29 cellular contexts compared by ENCODE assay signal in genomic region chr15:58042006-58042405, GRCh38. TPM values are rescaled to one million over a fixed set of nuclear protein-coding genes. Genes with fewer than 3 reads are reported as not detected.
DNase-seq lines count a peak whose midpoint lies in the region; ATAC-seq, FAIRE-seq and TF ChIP-seq lines count a peak whose summit lies in the region.
"Had no signal": no experiment of that assay in that cellular context is flagged by ENCODE, and none has a peak within 500 bp of the region (broad histone marks: within the 10 kb centered on the region; RNA-seq: fewer than 3 reads in every experiment).

No MANE protein-coding gene starts in this region.

- TF ChIP-seq POLR2A in HepG2 (IDR thresholded peaks at IDR 0.05; ENCODE audit: insufficient read depth in 1 of 2, low read depth in 2 of 2, low read length in 2 of 2) (no peak), right lobe of liver (IDR thresholded peaks at IDR 0.05) (no peak)

- ATAC-seq in HepG2 = no peak
- ATAC-seq in right lobe of liver = no peak
- ATAC-seq in RWPE2 (ENCODE audit: low read depth) = no peak
- no peak for ATAC-seq in GM21825 (IDR thresholded peaks at IDR 0.05; ENCODE audit: unreplicated experiment)
- ATAC-seq: GM12878 had no signal

- H3K9me3 ChIP-seq in HepG2 (ENCODE audit: low read length) = no peaks in the 10 kb centered on the region
- H3K9me3 ChIP-seq in right lobe of liver = no peaks in the 10 kb centered on the region
- no peaks in the 10 kb centered on the region for H3K9me3 ChIP-seq in RWPE2 (ENCODE audit: severe bottlenecking)
- H3K9me3 ChIP-seq: BE2C, BLaER1 had no signal

- H3K27me3 ChIP-seq in HepG2 (ENCODE audit: control insufficient read depth in 1 of 2, insufficient read depth in 2 of 2, low read length in 2 of 2) (no peaks in the 10 kb centered on the region), right lobe of liver (no peaks in the 10 kb centered on the region), RWPE2 (ENCODE audit: insufficient read depth, poor library complexity, severe bottlenecking) (no peaks in the 10 kb centered on the region), bronchial epithelial cell (ENCODE audit: control insufficient read depth, insufficient read depth, low read length) (no peaks in the 10 kb centered on the region)
- H3K27me3 ChIP-seq: BLaER1 had no signal

- 3% methylated on average over 3 of the region's 3 CpGs for WGBS in HepG2 (ENCODE audit: low lambda C conversion rate)
- 54% methylated on average over 3 of the region's 3 CpGs for WGBS in right lobe of liver (ENCODE audit: insufficient coverage, low coverage, low lambda C conversion rate, missing lambda C conversion rate)

- H3K4me1 ChIP-seq in HepG2 (ENCODE audit: insufficient read depth, low read length) (no peaks in the 10 kb centered on the region), right lobe of liver (peaks cover 0 to 10% (median 0%) of the 10 kb centered on the region in 4 donors), RWPE2 (ENCODE audit: insufficient read depth, poor library complexity, severe bottlenecking) (peaks cover 46% of the 10 kb centered on the region)
- H3K4me1 ChIP-seq: BE2C had no signal

- DNase-seq in HepG2 (ENCODE audit: low spot score) (no peak), right lobe of liver (no peak), RWPE2 (ENCODE audit: low spot score) (no peak), bronchial epithelial cell (ENCODE audit: low read depth) (peak; percentile 59), NCI-H510A treated with DMSO at 0.1 percent for 48 hours (lab: John Stamatoyannopoulos, UW) (no peak), posterior vena cava (ENCODE audit: low spot score) (no peak)
- DNase-seq: 8988T; ACHN; BE2C; C1 segment of cervical spinal cord; CD4-positive, alpha-beta memory T cell; CD4-positive, CD25-positive, alpha-beta regulatory T cell; CD8-positive, alpha-beta memory T cell; COR-L47; DMS 273 treated with DMSO at 0.1 percent for 48 hours; DMS153; DMS53; DMS79; DND-41; EL; GDM1 had no signal

- no peak for TF ChIP-seq EP300 in HepG2 (IDR thresholded peaks at IDR 0.05; ENCODE audit: low read depth in 2 of 2, low read length in 2 of 2)
- no peak for TF ChIP-seq EP300 in HepG2 (CRISPR knock-in tag; IDR thresholded peaks at IDR 0.05; ENCODE audit: borderline replicate concordance)

- intact Hi-C loops in HepG2 (cut with micrococcal nuclease; ENCODE audit: unreplicated experiment) = no loop called here
- intact Hi-C loops in right lobe of liver (cut with DNase I) = no loop called here
- intact Hi-C loops in posterior vena cava (cut with DNase I) = no loop called here

- H3K36me3 ChIP-seq in HepG2 (replicated peaks in 1 of 2; ENCODE audit: control insufficient read depth in 1 of 2, insufficient read depth in 2 of 2, low read length in 2 of 2) = no peaks in the 10 kb centered on the region
- no peaks in the 10 kb centered on the region for H3K36me3 ChIP-seq in right lobe of liver
- H3K36me3 ChIP-seq in RWPE2 (ENCODE audit: low read depth) = no peaks in the 10 kb centered on the region
- H3K36me3 ChIP-seq in bronchial epithelial cell (ENCODE audit: control insufficient read depth, insufficient read depth, low read length) = no peaks in the 10 kb centered on the region
- H3K36me3 ChIP-seq: BE2C, BLaER1 had no signal

- TF ChIP-seq CTCF in HepG2 (CRISPR knock-in tag; IDR thresholded peaks at IDR 0.05) (no peak), right lobe of liver (IDR thresholded peaks at IDR 0.05) (no peak), RWPE2 (IDR thresholded peaks at IDR 0.05; ENCODE audit: poor library complexity, severe bottlenecking) (no peak), bronchial epithelial cell (IDR thresholded peaks at IDR 0.05; ENCODE audit: insufficient read depth, low read length, severe bottlenecking) (no peak)

- no peak for TF ChIP-seq RAD21 in HepG2 (CRISPR knock-in tag; IDR thresholded peaks at IDR 0.05)

- no peak overlapping the region for H2AFZ ChIP-seq in HepG2 (ENCODE audit: low read length)

- H4K20me1 ChIP-seq in HepG2 (ENCODE audit: insufficient read depth, low read length) = no peaks in the 10 kb centered on the region
- H4K20me1 ChIP-seq: BLaER1 had no signal

- in situ Hi-C loops in HepG2 (cut with HindIII; ENCODE audit: extremely low pct_ligation_motif_present, low pct_unique_long_range_greater_than_20kb) = no loop called here

- no peak overlapping the region for H3K9ac ChIP-seq in HepG2 (ENCODE audit: insufficient read depth, low read depth, low read length)
- H3K9ac ChIP-seq: BLaER1 had no signal

- no TSS peak for BruUV-seq in HepG2 (replicated peaks; lab: Mats Ljungman, UMichigan)

- H3K79me2 ChIP-seq in HepG2 (ENCODE audit: insufficient read depth, low read length) = no peaks in the 10 kb centered on the region

- no peak overlapping the region for H3K4me2 ChIP-seq in HepG2 (ENCODE audit: low read depth, low read length)
- H3K4me2 ChIP-seq: BLaER1 had no signal

- CTCF ChIA-PET in HepG2 (lab: Yijun Ruan, JAX; ENCODE audit: low intra/inter-chr PET ratio, low total read pairs) = no interaction called here

- H3K27ac ChIP-seq in HepG2 (ENCODE audit: extremely low read length, insufficient read depth, low read length) (no peak overlapping the region), right lobe of liver (no peak overlapping the region), RWPE2 (ENCODE audit: poor library complexity, severe bottlenecking) (peak overlapping the region; percentile 91)
- H3K27ac ChIP-seq: BLaER1 had no signal

- H3K4me3 ChIP-seq in HepG2 (replicated peaks in 1 of 3; ENCODE audit: insufficient read depth in 1 of 3, low read depth in 2 of 3, low read length in 3 of 3) (no peak overlapping the region), right lobe of liver (no peak overlapping the region), RWPE2 (ENCODE audit: severe bottlenecking) (no peak overlapping the region), bronchial epithelial cell (ENCODE audit: low read depth, low read length) (no peak overlapping the region)
- H3K4me3 ChIP-seq: BLaER1, GM12878 had no signal

- FAIRE-seq in HepG2 (lab: Jason Lieb, UNC) (no peak), bronchial epithelial cell (lab: Jason Lieb, UNC) (no peak)
- FAIRE-seq: A204.1, GM12878, GM12892, GM18507 had no signal

- POLR2A ChIA-PET in HepG2 (lab: Yijun Ruan, JAX) = no interaction called here

TF ChIP-seq in HepG2, 621 proteins besides CTCF, POLR2A, EP300 and RAD21:
- TF ChIP-seq ATF7 (IDR thresholded peaks at IDR 0.05) (peak; percentile 33), ATF7 (CRISPR knock-in tag; IDR thresholded peaks at IDR 0.05) (no peak), SRSF9 (IDR thresholded peaks at IDR 0.05; ENCODE audit: borderline replicate concordance, insufficient read depth, low read depth, low read length, poor library complexity, severe bottlenecking) (no peak)

RNA-seq across cellular contexts. Expression of gene ALDH1A2, which starts 23.5 kb away (rescaled TPM):
- total RNA-seq in HepG2 (2016; rRNA removed; fragmentation: Illumina TruSeq; extraction: Trizol) = 0.64 TPM in 1 of 2 replicates, not detected in the other
- total RNA-seq in HepG2 (2016; cell fraction: cytosol; rRNA removed; fragmentation: Illumina TruSeq; extraction: Trizol; ENCODE audit: low read depth) = 2.0 TPM in 1 of 2 replicates, not detected in the other
- total RNA-seq in HepG2 (2016; cell fraction: insoluble cytoplasmic fraction; rRNA removed; fragmentation: Illumina TruSeq; extraction: Trizol) = 1.5 and 1.6 TPM in 2 replicates
- 0.31 and 0.40 TPM in 2 replicates for total RNA-seq in HepG2 (2016; cell fraction: membrane; rRNA removed; fragmentation: Illumina TruSeq; extraction: Trizol)
- 1.4 TPM in 2 replicates for total RNA-seq in HepG2 (2016; cell fraction: nucleus; rRNA removed; fragmentation: Illumina TruSeq; extraction: Trizol)
- polyA plus RNA-seq in HepG2 (2011; rRNA removed) = 0.90 and 2.0 TPM in 2 replicates
- 0.83 and 1.5 TPM in 2 replicates for polyA plus RNA-seq in HepG2 (2011; cell fraction: cytosol; rRNA removed)
- polyA plus RNA-seq in HepG2 (2011; cell fraction: nucleus; rRNA removed) = 1.2 and 2.4 TPM in 2 replicates
- 0.87 and 1.9 TPM in 2 replicates for polyA plus RNA-seq in HepG2 (2012)
- not detected in 2 replicates for polyA plus RNA-seq in HepG2 (2016; cell fraction: cytosol; fragmentation: Illumina TruSeq; extraction: Trizol; ENCODE audit: low read depth)
- polyA plus RNA-seq in HepG2 (2016; cell fraction: insoluble cytoplasmic fraction; fragmentation: Illumina TruSeq; extraction: Trizol; ENCODE audit: low read depth) = 1.7 TPM in 1 of 2 replicates, not detected in the other
- polyA plus RNA-seq in HepG2 (2016; cell fraction: membrane; fragmentation: Illumina TruSeq; extraction: Trizol; ENCODE audit: low read depth) = 0.90 TPM in 1 of 2 replicates, not detected in the other
- polyA plus RNA-seq in HepG2 (2016; cell fraction: nucleus; fragmentation: Illumina TruSeq; extraction: Trizol; ENCODE audit: insufficient read depth, low read depth) = 2.2 TPM in 1 of 2 replicates, not detected in the other
- polyA minus RNA-seq in HepG2 (2011; rRNA and poly(A)+ RNA removed; ENCODE audit: low replicate concordance) = 4.7 and 9.7 TPM in 2 replicates
- 2.2 TPM in 1 of 2 replicates, not detected in the other for polyA minus RNA-seq in HepG2 (2011; cell fraction: cytosol; rRNA and poly(A)+ RNA removed)
- polyA minus RNA-seq in HepG2 (2011; cell fraction: nucleus; rRNA and poly(A)+ RNA removed) = 7.7 and 13.7 TPM in 2 replicates
- 10 to 100 TPM in 4 of 6 experiments, 1 to 10 TPM in 2; 4.3 to 33.2 (median 10.8) TPM for total RNA-seq in right lobe of liver
- 0.79 and 1.9 TPM in 2 replicates for total RNA-seq in bronchial epithelial cell
- total RNA-seq in posterior vena cava = 1 to 10 TPM; 4.7 to 8.1 TPM
- total RNA-seq: CD4-positive, CD25-positive, alpha-beta regulatory T cell; Daoy; G401 had no signal
- polyA plus RNA-seq: CD4-positive, alpha-beta memory T cell; CD4-positive, CD25-positive, alpha-beta regulatory T cell; CD8-positive, alpha-beta memory T cell had no signal
